In the genomic region with DNA sequence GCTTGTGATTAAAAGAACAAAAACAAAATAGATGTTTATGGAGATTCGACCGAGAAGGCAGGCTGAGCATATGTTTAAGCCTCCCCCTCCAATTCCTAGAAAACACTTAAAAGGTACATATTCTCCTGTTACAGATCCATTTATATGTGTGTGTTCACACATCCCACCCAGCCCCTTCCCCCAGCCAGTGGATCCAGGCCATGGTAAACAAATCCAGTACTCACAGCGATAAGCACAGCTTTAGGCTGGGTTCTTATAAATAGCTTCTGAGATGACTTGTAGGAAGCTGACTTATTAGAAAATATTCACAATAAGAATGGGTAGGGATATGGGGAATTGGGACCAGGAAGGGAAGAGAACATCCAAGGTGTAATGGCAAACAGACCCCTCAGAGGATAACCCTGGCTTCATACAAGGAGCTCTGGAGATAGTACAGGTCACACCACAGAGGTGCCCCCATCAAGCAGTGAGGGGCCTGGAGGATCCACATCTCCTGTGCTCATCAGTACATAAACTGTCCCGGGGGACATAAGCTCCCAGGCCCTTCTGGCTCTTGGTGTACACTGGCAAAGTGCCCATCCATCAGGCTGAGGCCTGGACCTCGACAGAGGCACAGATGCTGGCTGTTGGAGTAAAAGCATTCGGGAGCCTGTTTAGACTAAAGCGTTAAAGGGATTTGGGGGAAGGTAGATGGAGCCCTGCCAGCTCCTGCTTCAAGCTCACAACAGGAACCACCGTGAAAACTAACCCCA, we compare ENCODE assay signal across 1 cellular context.
TF ChIP-seq lines count a peak whose summit lies in the region.

No MANE protein-coding gene starts in this region.

TF ChIP-seq in WTC11, 78 proteins besides CTCF, POLR2A, EP300 and RAD21 (continued from another document):
- TF ChIP-seq, protein P1, sequence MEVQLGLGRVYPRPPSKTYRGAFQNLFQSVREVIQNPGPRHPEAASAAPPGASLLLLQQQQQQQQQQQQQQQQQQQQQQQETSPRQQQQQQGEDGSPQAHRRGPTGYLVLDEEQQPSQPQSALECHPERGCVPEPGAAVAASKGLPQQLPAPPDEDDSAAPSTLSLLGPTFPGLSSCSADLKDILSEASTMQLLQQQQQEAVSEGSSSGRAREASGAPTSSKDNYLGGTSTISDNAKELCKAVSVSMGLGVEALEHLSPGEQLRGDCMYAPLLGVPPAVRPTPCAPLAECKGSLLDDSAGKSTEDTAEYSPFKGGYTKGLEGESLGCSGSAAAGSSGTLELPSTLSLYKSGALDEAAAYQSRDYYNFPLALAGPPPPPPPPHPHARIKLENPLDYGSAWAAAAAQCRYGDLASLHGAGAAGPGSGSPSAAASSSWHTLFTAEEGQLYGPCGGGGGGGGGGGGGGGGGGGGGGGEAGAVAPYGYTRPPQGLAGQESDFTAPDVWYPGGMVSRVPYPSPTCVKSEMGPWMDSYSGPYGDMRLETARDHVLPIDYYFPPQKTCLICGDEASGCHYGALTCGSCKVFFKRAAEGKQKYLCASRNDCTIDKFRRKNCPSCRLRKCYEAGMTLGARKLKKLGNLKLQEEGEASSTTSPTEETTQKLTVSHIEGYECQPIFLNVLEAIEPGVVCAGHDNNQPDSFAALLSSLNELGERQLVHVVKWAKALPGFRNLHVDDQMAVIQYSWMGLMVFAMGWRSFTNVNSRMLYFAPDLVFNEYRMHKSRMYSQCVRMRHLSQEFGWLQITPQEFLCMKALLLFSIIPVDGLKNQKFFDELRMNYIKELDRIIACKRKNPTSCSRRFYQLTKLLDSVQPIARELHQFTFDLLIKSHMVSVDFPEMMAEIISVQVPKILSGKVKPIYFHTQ (CRISPR knock-in tag; IDR thresholded peaks at IDR 0.05) = no peak
- TF ChIP-seq SP1 (CRISPR knock-in tag; conservative IDR thresholded peaks at IDR 0.05) (no peak), ZNF317 (CRISPR knock-in tag; IDR thresholded peaks at IDR 0.05; ENCODE audit: borderline replicate concordance, low read depth) (no peak), TCF7 (CRISPR knock-in tag; IDR thresholded peaks at IDR 0.05; ENCODE audit: low read depth) (no peak), GABPB1 (CRISPR knock-in tag; IDR thresholded peaks at IDR 0.05) (no peak), OVOL2 (CRISPR knock-in tag; IDR thresholded peaks at IDR 0.05; ENCODE audit: borderline replicate concordance) (no peak), GTF2I (CRISPR knock-in tag; conservative IDR thresholded peaks at IDR 0.05) (no peak), HMGA2 (CRISPR knock-in tag; IDR thresholded peaks at IDR 0.05) (no peak)
- TF ChIP-seq, protein P2, sequence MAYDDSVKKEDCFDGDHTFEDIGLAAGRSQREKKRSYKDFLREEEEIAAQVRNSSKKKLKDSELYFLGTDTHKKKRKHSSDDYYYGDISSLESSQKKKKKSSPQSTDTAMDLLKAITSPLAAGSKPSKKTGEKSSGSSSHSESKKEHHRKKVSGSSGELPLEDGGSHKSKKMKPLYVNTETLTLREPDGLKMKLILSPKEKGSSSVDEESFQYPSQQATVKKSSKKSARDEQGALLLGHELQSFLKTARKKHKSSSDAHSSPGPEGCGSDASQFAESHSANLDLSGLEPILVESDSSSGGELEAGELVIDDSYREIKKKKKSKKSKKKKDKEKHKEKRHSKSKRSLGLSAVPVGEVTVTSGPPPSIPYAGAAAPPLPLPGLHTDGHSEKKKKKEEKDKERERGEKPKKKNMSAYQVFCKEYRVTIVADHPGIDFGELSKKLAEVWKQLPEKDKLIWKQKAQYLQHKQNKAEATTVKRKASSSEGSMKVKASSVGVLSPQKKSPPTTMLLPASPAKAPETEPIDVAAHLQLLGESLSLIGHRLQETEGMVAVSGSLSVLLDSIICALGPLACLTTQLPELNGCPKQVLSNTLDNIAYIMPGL (CRISPR knock-in tag; IDR thresholded peaks at IDR 0.05) = no peak
- TF ChIP-seq, protein P3, sequence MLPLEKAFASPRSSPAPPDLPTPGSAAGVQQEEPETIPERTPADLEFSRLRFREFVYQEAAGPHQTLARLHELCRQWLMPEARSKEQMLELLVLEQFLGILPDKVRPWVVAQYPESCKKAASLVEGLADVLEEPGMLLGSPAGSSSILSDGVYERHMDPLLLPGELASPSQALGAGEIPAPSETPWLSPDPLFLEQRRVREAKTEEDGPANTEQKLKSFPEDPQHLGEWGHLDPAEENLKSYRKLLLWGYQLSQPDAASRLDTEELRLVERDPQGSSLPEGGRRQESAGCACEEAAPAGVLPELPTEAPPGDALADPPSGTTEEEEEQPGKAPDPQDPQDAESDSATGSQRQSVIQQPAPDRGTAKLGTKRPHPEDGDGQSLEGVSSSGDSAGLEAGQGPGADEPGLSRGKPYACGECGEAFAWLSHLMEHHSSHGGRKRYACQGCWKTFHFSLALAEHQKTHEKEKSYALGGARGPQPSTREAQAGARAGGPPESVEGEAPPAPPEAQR (CRISPR knock-in tag; IDR thresholded peaks at IDR 0.05) = no peak
- TF ChIP-seq, protein P4, sequence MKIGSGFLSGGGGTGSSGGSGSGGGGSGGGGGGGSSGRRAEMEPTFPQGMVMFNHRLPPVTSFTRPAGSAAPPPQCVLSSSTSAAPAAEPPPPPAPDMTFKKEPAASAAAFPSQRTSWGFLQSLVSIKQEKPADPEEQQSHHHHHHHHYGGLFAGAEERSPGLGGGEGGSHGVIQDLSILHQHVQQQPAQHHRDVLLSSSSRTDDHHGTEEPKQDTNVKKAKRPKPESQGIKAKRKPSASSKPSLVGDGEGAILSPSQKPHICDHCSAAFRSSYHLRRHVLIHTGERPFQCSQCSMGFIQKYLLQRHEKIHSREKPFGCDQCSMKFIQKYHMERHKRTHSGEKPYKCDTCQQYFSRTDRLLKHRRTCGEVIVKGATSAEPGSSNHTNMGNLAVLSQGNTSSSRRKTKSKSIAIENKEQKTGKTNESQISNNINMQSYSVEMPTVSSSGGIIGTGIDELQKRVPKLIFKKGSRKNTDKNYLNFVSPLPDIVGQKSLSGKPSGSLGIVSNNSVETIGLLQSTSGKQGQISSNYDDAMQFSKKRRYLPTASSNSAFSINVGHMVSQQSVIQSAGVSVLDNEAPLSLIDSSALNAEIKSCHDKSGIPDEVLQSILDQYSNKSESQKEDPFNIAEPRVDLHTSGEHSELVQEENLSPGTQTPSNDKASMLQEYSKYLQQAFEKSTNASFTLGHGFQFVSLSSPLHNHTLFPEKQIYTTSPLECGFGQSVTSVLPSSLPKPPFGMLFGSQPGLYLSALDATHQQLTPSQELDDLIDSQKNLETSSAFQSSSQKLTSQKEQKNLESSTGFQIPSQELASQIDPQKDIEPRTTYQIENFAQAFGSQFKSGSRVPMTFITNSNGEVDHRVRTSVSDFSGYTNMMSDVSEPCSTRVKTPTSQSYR (CRISPR knock-in tag; IDR thresholded peaks at IDR 0.05) = no peak
- TF ChIP-seq, protein P5, sequence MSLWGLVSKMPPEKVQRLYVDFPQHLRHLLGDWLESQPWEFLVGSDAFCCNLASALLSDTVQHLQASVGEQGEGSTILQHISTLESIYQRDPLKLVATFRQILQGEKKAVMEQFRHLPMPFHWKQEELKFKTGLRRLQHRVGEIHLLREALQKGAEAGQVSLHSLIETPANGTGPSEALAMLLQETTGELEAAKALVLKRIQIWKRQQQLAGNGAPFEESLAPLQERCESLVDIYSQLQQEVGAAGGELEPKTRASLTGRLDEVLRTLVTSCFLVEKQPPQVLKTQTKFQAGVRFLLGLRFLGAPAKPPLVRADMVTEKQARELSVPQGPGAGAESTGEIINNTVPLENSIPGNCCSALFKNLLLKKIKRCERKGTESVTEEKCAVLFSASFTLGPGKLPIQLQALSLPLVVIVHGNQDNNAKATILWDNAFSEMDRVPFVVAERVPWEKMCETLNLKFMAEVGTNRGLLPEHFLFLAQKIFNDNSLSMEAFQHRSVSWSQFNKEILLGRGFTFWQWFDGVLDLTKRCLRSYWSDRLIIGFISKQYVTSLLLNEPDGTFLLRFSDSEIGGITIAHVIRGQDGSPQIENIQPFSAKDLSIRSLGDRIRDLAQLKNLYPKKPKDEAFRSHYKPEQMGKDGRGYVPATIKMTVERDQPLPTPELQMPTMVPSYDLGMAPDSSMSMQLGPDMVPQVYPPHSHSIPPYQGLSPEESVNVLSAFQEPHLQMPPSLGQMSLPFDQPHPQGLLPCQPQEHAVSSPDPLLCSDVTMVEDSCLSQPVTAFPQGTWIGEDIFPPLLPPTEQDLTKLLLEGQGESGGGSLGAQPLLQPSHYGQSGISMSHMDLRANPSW (CRISPR knock-in tag; conservative IDR thresholded peaks at IDR 0.05; ENCODE audit: low read depth) = no peak
- TF ChIP-seq, protein P6, sequence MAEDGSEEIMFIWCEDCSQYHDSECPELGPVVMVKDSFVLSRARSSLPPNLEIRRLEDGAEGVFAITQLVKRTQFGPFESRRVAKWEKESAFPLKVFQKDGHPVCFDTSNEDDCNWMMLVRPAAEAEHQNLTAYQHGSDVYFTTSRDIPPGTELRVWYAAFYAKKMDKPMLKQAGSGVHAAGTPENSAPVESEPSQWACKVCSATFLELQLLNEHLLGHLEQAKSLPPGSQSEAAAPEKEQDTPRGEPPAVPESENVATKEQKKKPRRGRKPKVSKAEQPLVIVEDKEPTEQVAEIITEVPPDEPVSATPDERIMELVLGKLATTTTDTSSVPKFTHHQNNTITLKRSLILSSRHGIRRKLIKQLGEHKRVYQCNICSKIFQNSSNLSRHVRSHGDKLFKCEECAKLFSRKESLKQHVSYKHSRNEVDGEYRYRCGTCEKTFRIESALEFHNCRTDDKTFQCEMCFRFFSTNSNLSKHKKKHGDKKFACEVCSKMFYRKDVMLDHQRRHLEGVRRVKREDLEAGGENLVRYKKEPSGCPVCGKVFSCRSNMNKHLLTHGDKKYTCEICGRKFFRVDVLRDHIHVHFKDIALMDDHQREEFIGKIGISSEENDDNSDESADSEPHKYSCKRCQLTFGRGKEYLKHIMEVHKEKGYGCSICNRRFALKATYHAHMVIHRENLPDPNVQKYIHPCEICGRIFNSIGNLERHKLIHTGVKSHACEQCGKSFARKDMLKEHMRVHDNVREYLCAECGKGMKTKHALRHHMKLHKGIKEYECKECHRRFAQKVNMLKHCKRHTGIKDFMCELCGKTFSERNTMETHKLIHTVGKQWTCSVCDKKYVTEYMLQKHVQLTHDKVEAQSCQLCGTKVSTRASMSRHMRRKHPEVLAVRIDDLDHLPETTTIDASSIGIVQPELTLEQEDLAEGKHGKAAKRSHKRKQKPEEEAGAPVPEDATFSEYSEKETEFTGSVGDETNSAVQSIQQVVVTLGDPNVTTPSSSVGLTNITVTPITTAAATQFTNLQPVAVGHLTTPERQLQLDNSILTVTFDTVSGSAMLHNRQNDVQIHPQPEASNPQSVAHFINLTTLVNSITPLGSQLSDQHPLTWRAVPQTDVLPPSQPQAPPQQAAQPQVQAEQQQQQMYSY (CRISPR knock-in tag; IDR thresholded peaks at IDR 0.05) = no peak
